Comparison of ENCODE assay signal across 12 cellular contexts in the genomic region with DNA sequence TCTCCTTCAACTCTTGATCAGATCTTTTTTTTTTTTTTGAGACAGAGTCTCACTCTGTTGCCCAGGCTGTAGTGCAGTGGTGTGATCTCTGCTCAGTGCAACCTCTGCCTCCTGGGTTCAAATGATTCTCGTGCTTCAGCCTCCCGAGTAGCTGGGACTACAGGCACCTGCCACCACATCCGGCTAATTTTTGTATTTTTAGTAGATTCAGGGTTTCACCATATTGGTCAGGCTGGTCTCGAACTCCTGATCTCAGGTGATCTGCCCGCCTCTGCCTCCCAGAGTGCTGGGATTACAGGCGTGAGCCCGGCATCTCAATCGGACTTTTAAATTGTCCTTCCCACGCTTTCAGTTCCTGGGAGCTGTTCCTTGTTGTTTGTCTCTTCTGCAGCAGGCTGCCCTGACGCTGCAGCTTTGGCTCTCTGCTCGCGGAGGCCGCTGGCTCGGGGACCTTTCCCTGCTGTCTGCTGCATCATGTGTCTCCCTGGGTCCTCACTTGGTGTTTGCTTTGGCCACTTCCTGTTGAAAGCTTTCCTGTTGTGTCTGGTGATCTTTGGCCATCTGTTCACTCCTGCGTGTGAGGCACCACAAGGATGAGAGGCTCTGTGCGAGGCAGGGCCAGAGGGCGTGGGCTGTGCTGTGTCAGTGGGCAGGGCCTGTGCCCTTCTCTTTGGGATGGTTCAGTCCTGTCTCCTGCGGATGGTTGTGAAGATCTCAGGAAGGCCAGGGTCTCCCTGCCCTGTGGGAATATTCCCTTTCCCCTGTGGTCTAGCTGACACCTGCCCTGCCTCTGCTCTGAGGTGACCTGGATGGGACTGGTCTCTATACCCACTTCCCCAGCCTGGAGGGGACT. TPM values are rescaled to one million over a fixed set of nuclear protein-coding genes. Genes with fewer than 3 reads are reported as not detected.
DNase-seq lines count a peak whose midpoint lies in the region; ATAC-seq and TF ChIP-seq lines count a peak whose summit lies in the region.
"Had no signal": no experiment of that assay in that cellular context is flagged by ENCODE, and none has a peak within 500 bp of the region (broad histone marks: within the 10 kb centered on the region; RNA-seq: fewer than 3 reads in every experiment).

No MANE protein-coding gene starts in this region.

- H3K27me3 ChIP-seq in GM23338 (ENCODE audit: insufficient read depth) (no peaks in the 10 kb centered on the region), dorsolateral prefrontal cortex (no peaks in the 10 kb centered on the region)

- no peak for ATAC-seq in GM23338
- no peak for ATAC-seq in HG03442 (IDR thresholded peaks at IDR 0.05; ENCODE audit: unreplicated experiment)
- no peak for ATAC-seq in stimulated activated naive CD8-positive, alpha-beta T cell treated with anti-CD3 and anti-CD28 coated beads, Interleukin-15, Interleukin-2, amounts not matched to agents 100 U/mL and 50 U/mL, for 24 hours

- no peak overlapping the region for H2AFZ ChIP-seq in GM23338

- H3K4me3 ChIP-seq in GM23338 (no peak overlapping the region), dorsolateral prefrontal cortex (no peak overlapping the region)

- H3K36me3 Mint-ChIP-seq in GM23338 (ENCODE audit: low read depth) (peaks cover 3% of the 10 kb centered on the region; the same call in 1 of the 3 replicates), osteocyte (ENCODE audit: unreplicated experiment) (peaks cover 21% of the 10 kb centered on the region)

- 0 out of 2 replicates have a peak, but pooled peaks cover 3% of the 10 kb centered on the region for H3F3A ChIP-seq in GM23338 (replicated peaks; ENCODE audit: low read depth)

- no peaks in the 10 kb centered on the region for H3K36me3 ChIP-seq in GM23338 (ENCODE audit: insufficient read depth)

- no peaks in the 10 kb centered on the region for H4K20me1 ChIP-seq in GM23338 (replicated peaks; ENCODE audit: insufficient read depth)

- intact Hi-C loops in dorsolateral prefrontal cortex (cut with DNase I), result no loop called here

- H3K27ac Mint-ChIP-seq in GM23338 (peak overlapping the region; percentile 83; the same call in 1 of the 2 replicates), osteocyte (ENCODE audit: unreplicated experiment) (peak overlapping the region; percentile 54)

- H3K9me3 Mint-ChIP-seq in GM23338 (no peaks in the 10 kb centered on the region), osteocyte (ENCODE audit: unreplicated experiment) (no peaks in the 10 kb centered on the region)
- H3K9me3 Mint-ChIP-seq: nephron had no signal

- H3K4me2 ChIP-seq in GM23338, result no peak overlapping the region

- H3K4me3 Mint-ChIP-seq in GM23338, result no peak overlapping the region
- H3K4me3 Mint-ChIP-seq in osteocyte (ENCODE audit: unreplicated experiment), result no peak overlapping the region
- H3K4me3 Mint-ChIP-seq: nephron had no signal

- no peak for TF ChIP-seq CTCF in GM23338 (conservative IDR thresholded peaks at IDR 0.05; ENCODE audit: low read depth in 2 of 2)
- no peak for TF ChIP-seq CTCF in dorsolateral prefrontal cortex (IDR thresholded peaks at IDR 0.05 in 54 of 56, conservative IDR thresholded peaks at IDR 0.05 in 2 of 56; ENCODE audit: low read depth in 1 of 56, partially characterized antibody in 56 of 56)
- TF ChIP-seq CTCF in osteocyte (IDR thresholded peaks at IDR 0.05), result no peak

- H3K4me1 Mint-ChIP-seq in GM23338 (no peaks in the 10 kb centered on the region; the same call in 2 of the 3 replicates), osteocyte (ENCODE audit: unreplicated experiment) (peaks cover 9% of the 10 kb centered on the region)

- H3K4me1 ChIP-seq in GM23338 (ENCODE audit: insufficient read depth), result no peaks in the 10 kb centered on the region

- H3K27ac ChIP-seq in GM23338 (ENCODE audit: low read depth), result no peak overlapping the region
- peak overlapping the region in 46 of 59 donors; percentile 4 to 79 (median 52) for H3K27ac ChIP-seq in dorsolateral prefrontal cortex

- DNase-seq in GM23338 (ENCODE audit: low spot score) (no peak), SHP77 treated with DMSO at 0.1 percent for 48 hours (lab: John Stamatoyannopoulos, UW) (peak; percentile 54), dorsolateral prefrontal cortex (peak in 1 of 10 donors; percentile 80), osteocyte (ENCODE audit: extremely low spot score, unreplicated experiment) (no peak), KG1 (lab: John Stamatoyannopoulos, UW) (no peak)
- DNase-seq in activated CD4-positive, alpha-beta T cell treated with anti-CD3 and anti-CD28 coated beads, Interleukin-2, amount 50 U/mL, for 4 hours, result no peak
- no peak for DNase-seq in stimulated activated naive CD8-positive, alpha-beta T cell treated with anti-CD3 and anti-CD28 coated beads, Interleukin-15, Interleukin-2, amounts not matched to agents 100 U/mL and 50 U/mL, for 24 hours
- DNase-seq: islet precursor cell, NCI-H1417 treated with DMSO at 0.1 percent for 48 hours had no signal

- H3K27me3 Mint-ChIP-seq in GM23338 (ENCODE audit: insufficient read depth, low read depth, poor library complexity) (peaks cover 8% of the 10 kb centered on the region), osteocyte (ENCODE audit: unreplicated experiment) (no peaks in the 10 kb centered on the region)

- H3K9me2 ChIP-seq in GM23338 (ENCODE audit: insufficient read depth), result no peaks in the 10 kb centered on the region

- H3K79me2 ChIP-seq in GM23338 (replicated peaks; ENCODE audit: insufficient read depth), result no peaks in the 10 kb centered on the region

TF ChIP-seq in GM23338, 12 proteins besides CTCF, POLR2A, EP300 and RAD21 (continues in another document):
- TF ChIP-seq ZNF462 (CRISPR knock-in tag; IDR thresholded peaks at IDR 0.05), result no peak

RNA-seq across cellular contexts. Expression of gene CAPN15, which starts 18.4 kb away (rescaled TPM):
- 142 and 164 TPM in 2 replicates for total RNA-seq in GM23338 (2014; rRNA removed; shearing (Covaris generic))
- polyA plus RNA-seq in GM23338 (2016; fragmentation: Nextera tagmentation; extraction: Ambion mirVana), result 27.3 and 30.7 TPM in 2 replicates
- total RNA-seq in dorsolateral prefrontal cortex (10 to 100 TPM; 18.8 to 69.8 (median 34.2) TPM), osteocyte (38.3 and 39.9 TPM in 2 replicates)

RNA-seq across cellular contexts. Expression of gene PRR35, which starts 51.1 kb away (rescaled TPM):
- 1.1 and 1.4 TPM in 2 replicates for total RNA-seq in GM23338 (2014; rRNA removed; shearing (Covaris generic))
- 0.32 and 0.63 TPM in 2 replicates for polyA plus RNA-seq in GM23338 (2016; fragmentation: Nextera tagmentation; extraction: Ambion mirVana)
- total RNA-seq in dorsolateral prefrontal cortex (under 1 TPM in 29 of 120 experiments, not detected in 91; 0.17 to 0.90 (median 0.28) TPM), osteocyte (not detected in 2 replicates)
- total RNA-seq: T-helper 2 cell treated with Interferon-gamma antibody and Interleukin-4, amounts not matched to agents 100 ng/mL and 5 ng/mL, for 36 hours had no signal

RNA-seq across cellular contexts. Expression of gene NHLRC4, which starts 57.7 kb away (rescaled TPM):
- 0.80 TPM in 1 of 2 replicates, not detected in the other for total RNA-seq in GM23338 (2014; rRNA removed; shearing (Covaris generic))
- polyA plus RNA-seq in GM23338 (2016; fragmentation: Nextera tagmentation; extraction: Ambion mirVana), result 0.14 and 0.47 TPM in 2 replicates
- 1 to 10 TPM in 19 of 120 experiments, under 1 TPM in 97, not detected in 4; 0.20 to 1.6 (median 0.60) TPM for total RNA-seq in dorsolateral prefrontal cortex
- 0.57 and 1.7 TPM in 2 replicates for total RNA-seq in osteocyte
